In genomic region chr10:21385996-21386620, GRCh38 we compare ENCODE assay signal across 2 cellular contexts.
TF ChIP-seq lines count a peak whose summit lies in the region.

No MANE protein-coding gene starts in this region.

TF ChIP-seq in SK-N-SH, 30 proteins besides CTCF, POLR2A, EP300 and RAD21 (continued from another document):
- TF ChIP-seq TAF1 (IDR thresholded peaks at IDR 0.05; ENCODE audit: borderline replicate concordance, low read depth, low read length) (no peak), POLR2AphosphoS5 (IDR thresholded peaks at IDR 0.05; ENCODE audit: low read depth, low read length) (no peak), ZBTB33 (IDR thresholded peaks at IDR 0.05; ENCODE audit: borderline replicate concordance, low read depth) (no peak)

TF ChIP-seq in SK-N-SH treated with all-trans-retinoic acid at 6 μM for 48 hours, 23 proteins besides CTCF, POLR2A, EP300 and RAD21 (continued from another document):
- TF ChIP-seq CREB5 (CRISPR knock-in tag; IDR thresholded peaks at IDR 0.05; ENCODE audit: low read depth) (no peak), ISL1 (CRISPR knock-in tag; IDR thresholded peaks at IDR 0.05) (no peak), ZNF70 (CRISPR knock-in tag; IDR thresholded peaks at IDR 0.05) (no peak), ZNF8 (CRISPR knock-in tag; IDR thresholded peaks at IDR 0.05) (no peak), POU6F1 (CRISPR knock-in tag; IDR thresholded peaks at IDR 0.05; ENCODE audit: borderline replicate concordance, low read depth) (no peak), PATZ1 (CRISPR knock-in tag; IDR thresholded peaks at IDR 0.05; ENCODE audit: borderline replicate concordance) (no peak), ARNTL (CRISPR knock-in tag; IDR thresholded peaks at IDR 0.05; ENCODE audit: borderline replicate concordance, low read depth) (no peak), ZC3H10 (CRISPR knock-in tag; IDR thresholded peaks at IDR 0.05) (no peak), ZFP3 (CRISPR knock-in tag; IDR thresholded peaks at IDR 0.05) (no peak), PPARA (CRISPR knock-in tag; IDR thresholded peaks at IDR 0.05; ENCODE audit: borderline replicate concordance) (no peak), ZFP30 (CRISPR knock-in tag; IDR thresholded peaks at IDR 0.05) (no peak)
